Comparison of ENCODE assay signal across 27 cellular contexts in genomic region chr5:112998296-112998695, GRCh38.
"Had no signal": no experiment of that assay in that cellular context is flagged by ENCODE, and none has a peak within 500 bp of the region (broad histone marks: within the 10 kb centered on the region; RNA-seq: fewer than 3 reads in every experiment).

No MANE protein-coding gene starts in this region.

- H3K9me3 Mint-ChIP-seq: activated CD4-positive, alpha-beta memory T cell treated with anti-CD3 and anti-CD28 coated beads for 36 hours; activated CD4-positive, alpha-beta T cell treated with anti-CD3 and anti-CD28 coated beads, Interleukin-2, amount 10 ng/mL, durations not matched to agents 24 days and 14 days; activated naive CD4-positive, alpha-beta T cell treated with anti-CD3 and anti-CD28 coated beads, Interleukin-2, amount 10 ng/mL, durations not matched to agents 7 days and 5 days; activated naive CD8-positive, alpha-beta T cell treated with anti-CD3 and anti-CD28 coated beads for 36 hours; activated naive CD8-positive, alpha-beta T cell treated with anti-CD3 and anti-CD28 coated beads, Interleukin-2, amount 50 U/mL, for 24 hours; effector memory CD8-positive, alpha-beta T cell had no signal

- H3K27ac Mint-ChIP-seq: activated CD4-positive, alpha-beta memory T cell treated with anti-CD3 and anti-CD28 coated beads for 36 hours; activated CD4-positive, alpha-beta T cell treated with anti-CD3 and anti-CD28 coated beads for 36 hours; activated CD4-positive, alpha-beta T cell treated with anti-CD3 and anti-CD28 coated beads, Interleukin-2, amount 10 ng/mL, durations not matched to agents 24 days and 14 days; activated naive CD4-positive, alpha-beta T cell treated with anti-CD3 and anti-CD28 coated beads, Interleukin-2, amount 10 ng/mL, durations not matched to agents 7 days and 5 days; activated naive CD8-positive, alpha-beta T cell treated with anti-CD3 and anti-CD28 coated beads for 36 hours; activated naive CD8-positive, alpha-beta T cell treated with anti-CD3 and anti-CD28 coated beads, Interleukin-2, amount 50 U/mL, for 24 hours had no signal

- H3K4me1 ChIP-seq: body of pancreas, foreskin keratinocyte had no signal

- H3K4me3 Mint-ChIP-seq: activated CD4-positive, alpha-beta memory T cell treated with anti-CD3 and anti-CD28 coated beads for 36 hours; activated CD4-positive, alpha-beta T cell treated with anti-CD3 and anti-CD28 coated beads for 36 hours; activated CD4-positive, alpha-beta T cell treated with anti-CD3 and anti-CD28 coated beads, Interleukin-2, amount 10 ng/mL, durations not matched to agents 24 days and 14 days; activated naive CD4-positive, alpha-beta T cell treated with anti-CD3 and anti-CD28 coated beads, Interleukin-2, amount 10 ng/mL, durations not matched to agents 7 days and 5 days; activated naive CD8-positive, alpha-beta T cell treated with anti-CD3 and anti-CD28 coated beads for 36 hours; activated naive CD8-positive, alpha-beta T cell treated with anti-CD3 and anti-CD28 coated beads, Interleukin-2, amount 50 U/mL, for 24 hours; effector memory CD8-positive, alpha-beta T cell had no signal

- ATAC-seq: activated CD4-positive, alpha-beta T cell treated with anti-CD3 and anti-CD28 coated beads for 36 hours; activated naive CD8-positive, alpha-beta T cell treated with anti-CD3 and anti-CD28 coated beads, Interleukin-2, amount 50 U/mL, for 24 hours; body of pancreas; effector memory CD8-positive, alpha-beta T cell; foreskin keratinocyte; gastroesophageal sphincter; heart right ventricle had no signal

- H3K4me3 ChIP-seq: adrenal gland, body of pancreas, esophagus muscularis mucosa, gastroesophageal sphincter, heart right ventricle had no signal

- DNase-seq: activated CD4-positive, alpha-beta memory T cell treated with anti-CD3 and anti-CD28 coated beads for 36 hours; activated CD4-positive, alpha-beta T cell treated with anti-CD3 and anti-CD28 coated beads for 36 hours; activated CD4-positive, alpha-beta T cell treated with anti-CD3 and anti-CD28 coated beads, Interleukin-2, amount 10 ng/mL, durations not matched to agents 24 days and 14 days; activated CD4-positive, CD25-positive, alpha-beta regulatory T cell; activated CD4-positive, CD25-positive, alpha-beta regulatory T cell treated with anti-CD3 and anti-CD28 coated beads, Interleukin-2, amount 50 U/mL, for 72 hours; activated gamma-delta T cell; activated naive CD4-positive, alpha-beta T cell; activated naive CD4-positive, alpha-beta T cell treated with anti-CD3 and anti-CD28 coated beads, Interleukin-2, amount 10 ng/mL, durations not matched to agents 7 days and 5 days; activated naive CD8-positive, alpha-beta T cell treated with anti-CD3 and anti-CD28 coated beads for 36 hours; activated naive CD8-positive, alpha-beta T cell treated with anti-CD3 and anti-CD28 coated beads, Interleukin-2, amount 50 U/mL, for 24 hours; activated T-cell treated with anti-CD3 and anti-CD28 coated beads, Interleukin-2, amount 50 U/mL, for 48 hours; adrenal gland; amygdala; aorta; body of pancreas; caudate nucleus; cortex of kidney; dermis blood vessel endothelial cell; effector CD4-positive, alpha-beta T cell; effector memory CD8-positive, alpha-beta T cell; erythroblast; foreskin keratinocyte; heart right ventricle; T-helper 1 cell; T-helper 2 cell had no signal

- H3K27me3 ChIP-seq: adrenal gland, body of pancreas, esophagus muscularis mucosa, foreskin keratinocyte, gastroesophageal sphincter, heart right ventricle had no signal

- H3K27ac ChIP-seq: adrenal gland, body of pancreas, esophagus muscularis mucosa, foreskin keratinocyte, gastroesophageal sphincter, heart right ventricle had no signal

- H3K27me3 Mint-ChIP-seq: activated CD4-positive, alpha-beta memory T cell treated with anti-CD3 and anti-CD28 coated beads for 36 hours; activated CD4-positive, alpha-beta T cell treated with anti-CD3 and anti-CD28 coated beads for 36 hours; activated CD4-positive, alpha-beta T cell treated with anti-CD3 and anti-CD28 coated beads, Interleukin-2, amount 10 ng/mL, durations not matched to agents 24 days and 14 days; activated naive CD4-positive, alpha-beta T cell treated with anti-CD3 and anti-CD28 coated beads, Interleukin-2, amount 10 ng/mL, durations not matched to agents 7 days and 5 days; activated naive CD8-positive, alpha-beta T cell treated with anti-CD3 and anti-CD28 coated beads for 36 hours; activated naive CD8-positive, alpha-beta T cell treated with anti-CD3 and anti-CD28 coated beads, Interleukin-2, amount 50 U/mL, for 24 hours; effector memory CD8-positive, alpha-beta T cell had no signal

- H3K9me3 ChIP-seq: adrenal gland, body of pancreas, esophagus muscularis mucosa, gastroesophageal sphincter, heart right ventricle had no signal
